Comparison of ENCODE assay signal across 12 cellular contexts in genomic region chr11:2927493-2927800, GRCh38. TPM values are rescaled to one million over a fixed set of nuclear protein-coding genes. Genes with fewer than 3 reads are reported as not detected.
DNase-seq lines count a peak whose midpoint lies in the region; ATAC-seq and TF ChIP-seq lines count a peak whose summit lies in the region.
"Had no signal": no experiment of that assay in that cellular context is flagged by ENCODE, and none has a peak within 500 bp of the region (broad histone marks: within the 10 kb centered on the region; RNA-seq: fewer than 3 reads in every experiment).

No MANE protein-coding gene starts in this region.

- no peak for TF ChIP-seq CTCF in CD4-positive, alpha-beta T cell (IDR thresholded peaks at IDR 0.05)
- TF ChIP-seq CTCF in Loucy (conservative IDR thresholded peaks at IDR 0.05; ENCODE audit: low read length) (no peak), coronary artery (IDR thresholded peaks at IDR 0.05) (no peak), neural crest cell (conservative IDR thresholded peaks at IDR 0.05) (no peak), mucosa of descending colon (IDR thresholded peaks at IDR 0.05) (no peak)

- no peaks in the 10 kb centered on the region for H3K9me3 ChIP-seq in CD4-positive, alpha-beta T cell (ENCODE audit: control insufficient read depth, low read length)
- H3K9me3 ChIP-seq in Loucy (ENCODE audit: insufficient read depth, low read depth, low read length), result no peaks in the 10 kb centered on the region
- H3K9me3 ChIP-seq in mucosa of descending colon, result no peaks in the 10 kb centered on the region
- H3K9me3 ChIP-seq: gastrocnemius medialis had no signal

- POLR2A ChIA-PET in CD4-positive, alpha-beta T cell (lab: Charles Lee), result interaction anchor here (0.6 kb wide), 1 partner anchor 130 kb away, joined by 3 read pairs; the partner anchor contains the start of gene CARS1
- POLR2A ChIA-PET in HEK293T (lab: Yijun Ruan, JAX), result interaction anchor here (1.3 kb wide), 1 partner anchor 65 kb away, joined by 3 read pairs; the partner anchor contains the start of gene NAP1L4

- no peaks in the 10 kb centered on the region for H3K36me3 Mint-ChIP-seq in CD4-positive, alpha-beta T cell (ENCODE audit: low read depth)
- no peaks in the 10 kb centered on the region for H3K36me3 Mint-ChIP-seq in neural crest cell (ENCODE audit: low read depth)

- no peak overlapping the region for H2AFZ ChIP-seq in Loucy (ENCODE audit: low read length)

- H3K4me1 Mint-ChIP-seq in CD4-positive, alpha-beta T cell (ENCODE audit: low read depth), result peaks cover 24% of the 10 kb centered on the region
- peaks cover 15% of the 10 kb centered on the region for H3K4me1 Mint-ChIP-seq in neural crest cell

- H3K36me3 ChIP-seq in Loucy (ENCODE audit: insufficient read depth, low read length) (no peaks in the 10 kb centered on the region), mucosa of descending colon (ENCODE audit: low read depth) (no peaks in the 10 kb centered on the region)
- H3K36me3 ChIP-seq: gastrocnemius medialis had no signal

- H3K27ac Mint-ChIP-seq in CD4-positive, alpha-beta T cell, result no peak overlapping the region
- H3K27ac Mint-ChIP-seq in neural crest cell (ENCODE audit: unreplicated experiment), result no peak overlapping the region

- no peak for ATAC-seq in CD4-positive, alpha-beta T cell (ENCODE audit: poor library complexity)
- ATAC-seq in mucosa of descending colon, result no peak
- ATAC-seq in HG02840 (IDR thresholded peaks at IDR 0.05; ENCODE audit: low FRiP score, unreplicated experiment), result no peak
- ATAC-seq: gastrocnemius medialis had no signal

- peak overlapping the region; percentile 33 for H3K9ac ChIP-seq in Loucy (ENCODE audit: low read depth, low read length, poor library complexity, severe bottlenecking)

- H3K9me2 ChIP-seq in Loucy (replicated peaks; ENCODE audit: low read depth, low read length), result no peaks in the 10 kb centered on the region

- peaks cover 21% of the 10 kb centered on the region for H3K27me3 ChIP-seq in CD4-positive, alpha-beta T cell (ENCODE audit: control insufficient read depth, insufficient read depth, low read length)
- H3K27me3 ChIP-seq in Loucy (ENCODE audit: insufficient read depth, low read length, poor library complexity, severe bottlenecking), result no peaks in the 10 kb centered on the region

- H3K9me3 Mint-ChIP-seq in CD4-positive, alpha-beta T cell, result no peaks in the 10 kb centered on the region
- no peaks in the 10 kb centered on the region for H3K9me3 Mint-ChIP-seq in neural crest cell

- DNase-seq in CD4-positive, alpha-beta T cell, result no peak
- DNase-seq in coronary artery (ENCODE audit: low spot score), result no peak
- no peak for DNase-seq in neural crest cell (ENCODE audit: low read depth, low spot score)
- DNase-seq in HT-29 (ENCODE audit: low spot score), result no peak
- DNase-seq in mucosa of descending colon, result no peak
- no peak for DNase-seq in HEK293T (ENCODE audit: extremely low spot score)
- DNase-seq: activated gamma-delta T cell, DMS79, gastrocnemius medialis, islet precursor cell had no signal

- no peaks in the 10 kb centered on the region for H4K20me1 ChIP-seq in Loucy (ENCODE audit: insufficient read depth, low read length, poor library complexity, severe bottlenecking)

- intact Hi-C loops in CD4-positive, alpha-beta T cell (cut with DNase I, micrococcal nuclease), result no loop called here
- intact Hi-C loops in mucosa of descending colon (cut with DNase I, micrococcal nuclease), result no loop called here

- peak overlapping the region; percentile 72 for H3K4me3 Mint-ChIP-seq in CD4-positive, alpha-beta T cell
- H3K4me3 Mint-ChIP-seq in neural crest cell, result peak overlapping the region; percentile 54

- H3K4me2 ChIP-seq in Loucy (ENCODE audit: low read depth, low read length, poor library complexity, severe bottlenecking), result peak overlapping the region; percentile 47

- H3K27me3 Mint-ChIP-seq in CD4-positive, alpha-beta T cell, result peaks cover 30% of the 10 kb centered on the region
- H3K27me3 Mint-ChIP-seq in neural crest cell (ENCODE audit: low read depth), result peaks cover 46% of the 10 kb centered on the region

- no peaks in the 10 kb centered on the region for H3K79me2 ChIP-seq in Loucy (ENCODE audit: insufficient read depth, low read length)

- H3K4me1 ChIP-seq in Loucy (ENCODE audit: insufficient read depth, low read length, poor library complexity, severe bottlenecking) (peaks cover 17% of the 10 kb centered on the region), mucosa of descending colon (ENCODE audit: low read depth) (peaks cover 31% of the 10 kb centered on the region)

- no peak overlapping the region for H3K27ac ChIP-seq in CD4-positive, alpha-beta T cell (ENCODE audit: low read depth, low read length)
- H3K27ac ChIP-seq in coronary artery, result no peak overlapping the region
- H3K27ac ChIP-seq: gastrocnemius medialis had no signal

- CTCF ChIA-PET in CD4-positive, alpha-beta T cell (lab: Charles Lee), result no interaction called here
- CTCF ChIA-PET in HEK293T (lab: Yijun Ruan, JAX), result interaction anchor here (0.6 kb wide), 1 partner anchor 359 kb away, joined by 3 read pairs; no protein-coding TSS in a partner anchor

- H3F3A ChIP-seq in Loucy (ENCODE audit: low read depth), result no peaks in the 10 kb centered on the region

- peak overlapping the region; percentile 4 for H3K4me3 ChIP-seq in Loucy (ENCODE audit: low read length, poor library complexity, severe bottlenecking)
- peak overlapping the region; percentile 83 for H3K4me3 ChIP-seq in coronary artery
- H3K4me3 ChIP-seq in mucosa of descending colon, result no peak overlapping the region
- H3K4me3 ChIP-seq: gastrocnemius medialis had no signal

TF ChIP-seq in HEK293T, 16 proteins besides CTCF, POLR2A, EP300 and RAD21:
- TF ChIP-seq CTBP1 (IDR thresholded peaks at IDR 0.05; ENCODE audit: borderline replicate concordance), result no peak
- no peak for TF ChIP-seq LEF1 (IDR thresholded peaks at IDR 0.05; ENCODE audit: borderline replicate concordance)
- TF ChIP-seq TARDBP (IDR thresholded peaks at IDR 0.05), result no peak

RNA-seq across cellular contexts. Expression of gene PHLDA2, which starts 1.8 kb away (rescaled TPM):
- 1 to 10 TPM; 1.1 to 1.3 TPM for total RNA-seq in CD4-positive, alpha-beta T cell
- 1.1 and 1.6 TPM in 2 replicates for total RNA-seq in neural crest cell
- 345 and 406 TPM in 2 replicates for total RNA-seq in HT-29 (2014; rRNA removed; shearing (Covaris generic))
- 10 to 100 TPM in 2 of 3 donors, 1 to 10 TPM in 1; 8.9 to 25.6 (median 23.9) TPM for total RNA-seq in mucosa of descending colon

RNA-seq across cellular contexts. Expression of gene CDKN1C, which starts 41.9 kb away (rescaled TPM):
- total RNA-seq in CD4-positive, alpha-beta T cell, result 1 to 10 TPM; 1.9 to 2.5 TPM
- 78.3 and 80.0 TPM in 2 replicates for total RNA-seq in neural crest cell
- total RNA-seq in HT-29 (2014; rRNA removed; shearing (Covaris generic)), result 5.3 and 9.1 TPM in 2 replicates
- total RNA-seq in mucosa of descending colon, result 10 to 100 TPM in 2 of 3 donors, 1 to 10 TPM in 1; 3.0 to 40.3 (median 10.2) TPM

Comparison
In these comparisons a context has a peak if more than half of its experiments do, and no peak if none do; other contexts are left out.
1. RNA of gene PHLDA2, which starts 1.8 kb away (total RNA-seq): 345 to 406 TPM in HT-29; 8.9 to 25.6 TPM in mucosa of descending colon, 1.1 to 1.3 TPM in CD4-positive, alpha-beta T cell and 1.1 to 1.6 TPM in neural crest cell; every median in the first group is over 10 times any median in the second.